8 cellular contexts compared by ENCODE assay signal in genomic region chr2:10302479-10303173, GRCh38. TPM values are rescaled to one million over a fixed set of nuclear protein-coding genes. Genes with fewer than 3 reads are reported as not detected.
DNase-seq lines count a peak whose midpoint lies in the region; ATAC-seq and TF ChIP-seq lines count a peak whose summit lies in the region.

TSS of gene HPCAL1 (plus strand) at chr2:10302904. CDS start at chr2:10419758, 116,854 bp downstream.

- H3K4me3 ChIP-seq in neuron (ENCODE audit: low read length) = peak within 1 kb of the TSS; percentile 69

- DNase-seq in EL (peak; percentile 84), KG1 (lab: John Stamatoyannopoulos, UW) (peak; percentile 94), SHP77 treated with DMSO at 0.1 percent for 48 hours (lab: John Stamatoyannopoulos, UW) (peak; percentile 53), foreskin melanocyte (peak; percentile 66)
- DNase-seq in activated gamma-delta T cell treated with anti-CD3 and anti-CD28 coated beads, Interleukin-2, amount 50 U/mL, for 16 hours (ENCODE audit: low read depth) = peak; percentile 67

- no peaks in the 10 kb centered on the region for H3K27me3 ChIP-seq in neuron (ENCODE audit: insufficient read depth, low read length)

- ATAC-seq in GM21717 (IDR thresholded peaks at IDR 0.05; ENCODE audit: unreplicated experiment) = peak; percentile 73

- peak within 1 kb of the TSS; percentile 71 for H2AFZ ChIP-seq in neuron (ENCODE audit: low read depth, low read length)

- H3K36me3 ChIP-seq in neuron (ENCODE audit: insufficient read depth, low read length) = no peaks in the 10 kb centered on the region

- no peak for TF ChIP-seq CTCF in subcutaneous adipose tissue (IDR thresholded peaks at IDR 0.05; ENCODE audit: low read depth)

- peaks cover 28% of the 10 kb centered on the region for H3K4me1 ChIP-seq in neuron (ENCODE audit: insufficient read depth, low read length)

- H3K9me3 ChIP-seq in neuron (ENCODE audit: low read length) = no peaks in the 10 kb centered on the region

RNA-seq across cellular contexts. Expression of gene HPCAL1, which starts in this region (rescaled TPM):
- total RNA-seq in subcutaneous adipose tissue = 10 to 100 TPM; 18.6 to 59.5 (median 37.1) TPM

Comparison
In these comparisons a context has a peak if more than half of its experiments do, and no peak if none do; other contexts are left out.
1. Peak in every context shown above with its lines: DNase-seq, ATAC-seq and H3K4me3 ChIP-seq.